7 cellular contexts compared by ENCODE assay signal in the genomic region with DNA sequence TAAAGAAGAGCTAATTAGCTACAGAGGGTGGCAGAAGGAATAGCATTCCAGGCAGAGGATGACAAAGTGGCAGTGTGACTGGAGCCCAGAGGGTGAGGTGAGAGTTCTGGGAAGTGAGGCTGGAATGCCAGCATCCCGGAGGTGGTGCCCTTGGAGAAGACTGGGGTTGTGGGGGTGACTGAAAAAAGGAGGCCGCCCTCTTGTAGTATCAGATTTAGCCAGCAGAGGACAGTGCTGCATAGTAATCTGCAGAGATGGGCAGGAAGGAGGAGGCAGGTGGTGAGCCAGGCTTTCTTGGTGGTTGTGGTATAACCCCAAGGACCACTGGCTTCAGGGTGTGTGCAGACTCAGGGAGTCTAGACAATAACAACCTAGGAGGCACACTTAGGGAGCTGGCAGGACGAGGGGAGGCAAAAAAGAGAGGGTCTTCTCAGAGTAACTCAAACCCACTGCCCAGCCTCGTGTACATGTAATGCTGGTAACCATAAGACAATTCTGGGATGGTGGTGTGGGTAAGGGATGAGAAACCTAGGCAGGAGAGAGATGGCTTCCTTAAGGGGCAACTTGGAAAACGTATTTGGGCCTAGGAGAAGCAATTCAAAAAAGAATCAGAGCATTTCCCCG. TPM values are rescaled to one million over a fixed set of nuclear protein-coding genes. Genes with fewer than 3 reads are reported as not detected.
DNase-seq lines count a peak whose midpoint lies in the region; ATAC-seq, FAIRE-seq and TF ChIP-seq lines count a peak whose summit lies in the region.

No MANE protein-coding gene starts in this region.

- intact Hi-C loops in pancreas (cut with DNase I) (loop anchor here in 1 of 3 donors (5.0 kb wide), 1 partner anchor 140 kb away; no protein-coding TSS in a partner anchor), upper lobe of right lung (cut with DNase I) (no loop called here)

- TF ChIP-seq CTCF in pancreas (IDR thresholded peaks at IDR 0.05) (peak; percentile 22 to 50 (median 42)), upper lobe of right lung (IDR thresholded peaks at IDR 0.05) (peak; percentile 63)

- FAIRE-seq in GM12892 (lab: Jason Lieb, UNC) (peak; percentile 94), pancreas (lab: Jason Lieb, UNC) (no peak)

- no peaks in the 10 kb centered on the region for H3K9me3 ChIP-seq in pancreas
- no peaks in the 10 kb centered on the region for H3K9me3 ChIP-seq in upper lobe of right lung

- TF ChIP-seq POLR2A in GM12892 (IDR thresholded peaks at IDR 0.05; ENCODE audit: low read depth, low read length) (no peak), erythroblast (IDR thresholded peaks at IDR 0.05; ENCODE audit: low read length) (no peak)

- H3K36me3 ChIP-seq in pancreas (no peaks in the 10 kb centered on the region), upper lobe of right lung (no peaks in the 10 kb centered on the region)

- ATAC-seq in HG03521 (IDR thresholded peaks at IDR 0.05; ENCODE audit: unreplicated experiment), result peak; percentile 80
- ATAC-seq in pancreas, result peak; percentile 56 to 94 (median 81)
- peak; percentile 83 for ATAC-seq in upper lobe of right lung

- H3K27ac ChIP-seq in pancreas (no peak overlapping the region), upper lobe of right lung (no peak overlapping the region)

- no peaks in the 10 kb centered on the region for H3K4me1 ChIP-seq in pancreas
- no peaks in the 10 kb centered on the region for H3K4me1 ChIP-seq in upper lobe of right lung

- 51 to 59% methylated on average over 6 of the region's 6 CpGs for WGBS in pancreas, 2 donors

- H3K27me3 ChIP-seq in pancreas (no peaks in the 10 kb centered on the region), upper lobe of right lung (no peaks in the 10 kb centered on the region)

- H3K4me3 ChIP-seq in pancreas (no peak overlapping the region), upper lobe of right lung (no peak overlapping the region)

- peak; percentile 53 for DNase-seq in GM12892 (ENCODE audit: insufficient read length)
- peak; percentile 28 to 40 for DNase-seq in NOMO-1 (lab: John Stamatoyannopoulos, UW; ENCODE audit: unreplicated experiment in 2 of 2)
- DNase-seq in activated CD8-positive, alpha-beta memory T cell treated with anti-CD3 and anti-CD28 coated beads for 4 hours (ENCODE audit: low read depth in 2 of 2), result peak; percentile 31 to 36
- DNase-seq in erythroblast (lab: John Stamatoyannopoulos, UW), result peak; percentile 42 to 64
- DNase-seq in pancreas, result peak in 4 of 6 donors; percentile 9 to 60 (median 44)
- DNase-seq in upper lobe of right lung, result no peak

RNA-seq across cellular contexts. Expression of a gene that starts 30.5 kb away (rescaled TPM):
- polyA plus RNA-seq in GM12892 (2012; ENCODE audit: missing spikeins), result 0.19 TPM
- 1 to 10 TPM in 2 of 6 donors, under 1 TPM in 4; 0.38 to 2.2 (median 0.95) TPM for total RNA-seq in pancreas
- 1 to 10 TPM; 2.0 to 4.6 TPM for polyA plus RNA-seq in pancreas
- total RNA-seq in upper lobe of right lung, result 3.6 TPM

RNA-seq across cellular contexts. Expression of a gene that starts 43.6 kb away (rescaled TPM):
- polyA plus RNA-seq in GM12892 (2012; ENCODE audit: missing spikeins), result 21.3 TPM
- total RNA-seq in pancreas, result 1 to 10 TPM; 4.5 to 9.9 (median 7.2) TPM
- polyA plus RNA-seq in pancreas, result 10 to 100 TPM in 1 of 2 donors, 1 to 10 TPM in 1; 7.3 to 14.4 TPM
- 16.4 TPM for total RNA-seq in upper lobe of right lung

RNA-seq across cellular contexts. Expression of a gene that starts 48.8 kb away (rescaled TPM):
- not detected for polyA plus RNA-seq in GM12892 (2012; ENCODE audit: missing spikeins)
- total RNA-seq in pancreas (under 1 TPM in 1 of 6 donors, not detected in 5; 0.12 TPM), upper lobe of right lung (not detected)
- under 1 TPM in 1 of 2 donors, not detected in 1; 0.21 TPM for polyA plus RNA-seq in pancreas
